ENCODE assay signal across 12 cellular contexts in the genomic region with DNA sequence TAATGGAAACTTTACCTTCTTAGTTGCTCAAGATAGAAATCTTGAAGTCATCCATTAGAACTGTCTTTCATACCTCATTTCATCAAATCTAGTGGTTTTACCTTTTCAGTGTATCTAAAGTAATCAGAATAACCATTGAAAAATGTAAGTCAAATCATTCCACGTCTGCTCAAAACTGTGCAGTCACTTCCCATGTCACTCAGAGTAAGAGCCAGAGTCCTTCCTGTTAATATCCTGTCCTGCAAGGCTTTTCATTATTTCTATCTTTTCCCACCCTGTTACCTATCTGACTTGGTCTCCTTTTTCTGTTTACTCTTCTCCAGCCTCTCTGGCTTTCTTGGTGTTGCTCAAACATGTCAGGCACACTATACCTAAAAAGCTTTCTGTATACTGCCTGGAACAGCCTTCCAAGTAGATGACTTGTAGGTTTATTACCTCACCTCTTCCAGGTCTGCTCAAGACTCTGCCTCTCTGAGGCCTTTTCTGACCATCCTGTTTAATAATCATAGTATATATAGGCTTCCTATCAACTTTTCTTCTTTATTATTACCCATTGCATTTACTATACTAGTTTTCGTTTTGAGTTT. TPM values are rescaled to one million over a fixed set of nuclear protein-coding genes. Genes with fewer than 3 reads are reported as not detected.
DNase-seq lines count a peak whose midpoint lies in the region; ATAC-seq and TF ChIP-seq lines count a peak whose summit lies in the region.
"Had no signal": no experiment of that assay in that cellular context is flagged by ENCODE, and none has a peak within 500 bp of the region (broad histone marks: within the 10 kb centered on the region; RNA-seq: fewer than 3 reads in every experiment).

No MANE protein-coding gene starts in this region.

- no peaks in the 10 kb centered on the region for H3F3A ChIP-seq in GM23338 (replicated peaks; ENCODE audit: low read depth)
- peaks cover 22% of the 10 kb centered on the region for H3F3A ChIP-seq in neural progenitor cell (ENCODE audit: low read depth)

- POLR2A ChIA-PET in OCI-LY7 (lab: Charles Lee): interaction anchor here (0.6 kb wide), 1 partner anchor 162 kb away, joined by 3 read pairs; no protein-coding TSS in a partner anchor

- peaks cover 20% of the 10 kb centered on the region for H3K4me1 Mint-ChIP-seq in GM23338
- peaks cover 36% of the 10 kb centered on the region for H3K4me1 Mint-ChIP-seq in chondrocyte (ENCODE audit: low read depth)
- H3K4me1 Mint-ChIP-seq in neural progenitor cell: peaks cover 24% of the 10 kb centered on the region

- H3K27ac ChIP-seq in GM23338 (ENCODE audit: low read depth): no peak overlapping the region
- peak overlapping the region; percentile 3 for H3K27ac ChIP-seq in OCI-LY7 (ENCODE audit: low read depth, low read length, poor library complexity, severe bottlenecking)
- H3K27ac ChIP-seq in neural progenitor cell: no peak overlapping the region
- H3K27ac ChIP-seq in esophagus squamous epithelium: no peak overlapping the region
- H3K27ac ChIP-seq: SJSA1, thoracic aorta had no signal

- DNase-seq in GM23338 (ENCODE audit: low spot score) (no peak), OCI-LY7 (ENCODE audit: low spot score) (no peak), chondrocyte (ENCODE audit: low spot score) (no peak), neural progenitor cell (ENCODE audit: low spot score) (no peak), esophagus squamous epithelium (lab: John Stamatoyannopoulos, UW) (no peak), mucosa of descending colon (no peak), GDM1 (lab: John Stamatoyannopoulos, UW) (no peak)
- DNase-seq: activated CD4-positive, CD25-positive, alpha-beta regulatory T cell treated with anti-CD3 and anti-CD28 coated beads, Interleukin-2, amount 50 U/mL, for 72 hours; activated gamma-delta T cell treated with Interleukin-2 at 50 U/mL for 16 hours; NCI-H82 had no signal

- 52 to 54% methylated on average over 2 of the region's 2 CpGs for WGBS in esophagus squamous epithelium, 2 donors

- peaks cover 39% of the 10 kb centered on the region; the same call in 1 of the 2 replicates for H3K9me3 ChIP-seq in OCI-LY7 (ENCODE audit: low read length)
- peaks cover 8% of the 10 kb centered on the region for H3K9me3 ChIP-seq in neural progenitor cell (ENCODE audit: low read depth)
- H3K9me3 ChIP-seq in esophagus squamous epithelium: peaks cover 0 to 4% (median 0%) of the 10 kb centered on the region in 3 donors
- H3K9me3 ChIP-seq in mucosa of descending colon: peaks cover 6% of the 10 kb centered on the region
- H3K9me3 ChIP-seq: thoracic aorta had no signal

- H3K27ac Mint-ChIP-seq in GM23338 (no peak overlapping the region), chondrocyte (ENCODE audit: unreplicated experiment) (peak overlapping the region; percentile 3), neural progenitor cell (no peak overlapping the region)

- CTCF ChIA-PET in OCI-LY7 (lab: Charles Lee; ENCODE audit: unreplicated experiment): no interaction called here

- H3K36me3 Mint-ChIP-seq in GM23338 (ENCODE audit: low read depth) (peaks cover 64% of the 10 kb centered on the region), chondrocyte (ENCODE audit: low read depth) (peaks cover 10% of the 10 kb centered on the region), neural progenitor cell (peaks cover 52% of the 10 kb centered on the region)

- intact Hi-C loops in OCI-LY7 (cut with micrococcal nuclease; ENCODE audit: unreplicated experiment): no loop called here
- intact Hi-C loops in esophagus squamous epithelium (cut with DNase I): no loop called here
- intact Hi-C loops in mucosa of descending colon (cut with DNase I, micrococcal nuclease): no loop called here

- H4K20me1 ChIP-seq in GM23338 (replicated peaks; ENCODE audit: insufficient read depth) (peaks cover 27% of the 10 kb centered on the region), OCI-LY7 (ENCODE audit: insufficient read depth, low read length) (peaks cover 22% of the 10 kb centered on the region; the same call in 1 of the 2 replicates), neural progenitor cell (ENCODE audit: low read depth) (peaks cover 24% of the 10 kb centered on the region)

- no peak for TF ChIP-seq CTCF in GM23338 (conservative IDR thresholded peaks at IDR 0.05; ENCODE audit: low read depth in 2 of 2)
- no peak for TF ChIP-seq CTCF in OCI-LY7 (conservative IDR thresholded peaks at IDR 0.05; ENCODE audit: low read length)
- no peak for TF ChIP-seq CTCF in chondrocyte (IDR thresholded peaks at IDR 0.05)
- TF ChIP-seq CTCF in neural progenitor cell (IDR thresholded peaks at IDR 0.05): no peak
- TF ChIP-seq CTCF in esophagus squamous epithelium (IDR thresholded peaks at IDR 0.05): no peak
- no peak for TF ChIP-seq CTCF in mucosa of descending colon (IDR thresholded peaks at IDR 0.05)

- peak overlapping the region; percentile 56; the same call in 1 of the 2 replicates for H3K4me2 ChIP-seq in GM23338
- H3K4me2 ChIP-seq in OCI-LY7 (ENCODE audit: low read length): peak overlapping the region; percentile 68
- peak overlapping the region; percentile 68 for H3K4me2 ChIP-seq in neural progenitor cell

- H3K27me3 Mint-ChIP-seq in GM23338 (ENCODE audit: insufficient read depth, low read depth, poor library complexity) (peaks cover 12% of the 10 kb centered on the region), chondrocyte (ENCODE audit: low read depth) (no peaks in the 10 kb centered on the region), neural progenitor cell (ENCODE audit: insufficient read depth, low read depth) (peaks cover 4% of the 10 kb centered on the region)

- H3K36me3 ChIP-seq in GM23338 (ENCODE audit: insufficient read depth) (peaks cover 39% of the 10 kb centered on the region), OCI-LY7 (ENCODE audit: insufficient read depth, low read length) (peaks cover 60% of the 10 kb centered on the region), neural progenitor cell (peaks cover 49% of the 10 kb centered on the region), esophagus squamous epithelium (peaks cover 0 to 37% (median 9%) of the 10 kb centered on the region in 3 donors), mucosa of descending colon (ENCODE audit: low read depth) (no peaks in the 10 kb centered on the region)

- H3K9me3 Mint-ChIP-seq in GM23338 (peaks cover 31% of the 10 kb centered on the region), chondrocyte (ENCODE audit: low read depth) (no peaks in the 10 kb centered on the region), neural progenitor cell (peaks cover 38% of the 10 kb centered on the region)

- H3K9me2 ChIP-seq in GM23338 (ENCODE audit: insufficient read depth): no peaks in the 10 kb centered on the region
- no peaks in the 10 kb centered on the region for H3K9me2 ChIP-seq in OCI-LY7 (ENCODE audit: insufficient read depth, low read length)

- no TSS peak for BruUV-seq in OCI-LY7 (replicated peaks; lab: Mats Ljungman, UMichigan)

- no peak overlapping the region for H2AFZ ChIP-seq in GM23338
- H2AFZ ChIP-seq in OCI-LY7 (ENCODE audit: low read length): no peak overlapping the region
- no peak overlapping the region for H2AFZ ChIP-seq in neural progenitor cell (replicated peaks)

- H3K27me3 ChIP-seq in GM23338 (ENCODE audit: insufficient read depth) (no peaks in the 10 kb centered on the region), neural progenitor cell (no peaks in the 10 kb centered on the region), esophagus squamous epithelium (no peaks in the 10 kb centered on the region)
- H3K27me3 ChIP-seq: SJSA1 had no signal

- H3K4me3 ChIP-seq in GM23338 (peak overlapping the region; percentile 12; the same call in 1 of the 2 replicates), OCI-LY7 (ENCODE audit: low read depth, low read length, poor library complexity, severe bottlenecking) (peak overlapping the region; percentile 62), neural progenitor cell (peak overlapping the region; percentile 23), esophagus squamous epithelium (no peak overlapping the region), mucosa of descending colon (no peak overlapping the region)
- H3K4me3 ChIP-seq: SJSA1, thoracic aorta had no signal

- H3K4me3 Mint-ChIP-seq in GM23338: peak overlapping the region; percentile 57
- no peak overlapping the region for H3K4me3 Mint-ChIP-seq in chondrocyte (ENCODE audit: unreplicated experiment)
- H3K4me3 Mint-ChIP-seq in neural progenitor cell: peak overlapping the region; percentile 24

- H3K4me1 ChIP-seq in GM23338 (ENCODE audit: insufficient read depth) (peaks cover 21% of the 10 kb centered on the region), OCI-LY7 (ENCODE audit: insufficient read depth, low read length, poor library complexity, severe bottlenecking) (peaks cover 19% of the 10 kb centered on the region), neural progenitor cell (peaks cover 21% of the 10 kb centered on the region), esophagus squamous epithelium (peaks cover 14 to 42% (median 16%) of the 10 kb centered on the region in 3 donors), mucosa of descending colon (ENCODE audit: low read depth) (peaks cover 7% of the 10 kb centered on the region)

- no peak for ATAC-seq in GM23338
- no peak for ATAC-seq in mucosa of descending colon

- H3K79me2 ChIP-seq in GM23338 (replicated peaks; ENCODE audit: insufficient read depth) (peaks cover 79% of the 10 kb centered on the region), OCI-LY7 (ENCODE audit: insufficient read depth, low read depth, low read length) (peaks cover 92% of the 10 kb centered on the region), neural progenitor cell (ENCODE audit: low read depth) (peaks cover 83% of the 10 kb centered on the region)

- TF ChIP-seq POLR2A in esophagus squamous epithelium (IDR thresholded peaks at IDR 0.05): no peak

- H3K9ac ChIP-seq in neural progenitor cell: no peak overlapping the region

RNA-seq across cellular contexts. Expression of a gene that starts 3.4 kb away (rescaled TPM):
- 36.6 and 39.2 TPM in 2 replicates for total RNA-seq in GM23338 (2014; rRNA removed; shearing (Covaris generic))
- 31.2 and 33.4 TPM in 2 replicates for polyA plus RNA-seq in GM23338 (2016; fragmentation: Nextera tagmentation; extraction: Ambion mirVana)
- total RNA-seq in OCI-LY7 (2014; rRNA removed; shearing (Covaris generic)): 10.7 and 14.0 TPM in 2 replicates
- total RNA-seq in OCI-LY7 (2022): 17.5 and 18.9 TPM in 2 replicates
- 8.9 to 10.1 TPM (median 9.8 TPM) in 3 replicates for total RNA-seq in chondrocyte
- 33.0 and 43.8 TPM in 2 replicates for total RNA-seq in neural progenitor cell (ENCODE audit: low replicate concordance)
- 10 to 100 TPM in 2 of 4 donors, 1 to 10 TPM in 2; 6.1 to 10.7 (median 9.6) TPM for total RNA-seq in esophagus squamous epithelium
- total RNA-seq in mucosa of descending colon: 10 to 100 TPM; 10.3 to 13.8 (median 13.5) TPM

RNA-seq across cellular contexts. Expression of a gene that starts 40.8 kb away (rescaled TPM):
- total RNA-seq in GM23338 (2014; rRNA removed; shearing (Covaris generic)): 18.4 and 19.6 TPM in 2 replicates
- 10.6 and 12.4 TPM in 2 replicates for polyA plus RNA-seq in GM23338 (2016; fragmentation: Nextera tagmentation; extraction: Ambion mirVana)
- total RNA-seq in OCI-LY7 (2014; rRNA removed; shearing (Covaris generic)): 5.1 and 7.1 TPM in 2 replicates
- total RNA-seq in OCI-LY7 (2022): 7.7 and 8.9 TPM in 2 replicates
- total RNA-seq in chondrocyte: 5.1 to 6.8 TPM (median 6.0 TPM) in 3 replicates
- 17.1 and 25.0 TPM in 2 replicates for total RNA-seq in neural progenitor cell (ENCODE audit: low replicate concordance)
- 1 to 10 TPM; 3.0 to 8.8 (median 5.8) TPM for total RNA-seq in esophagus squamous epithelium
- total RNA-seq in mucosa of descending colon: 10 to 100 TPM in 1 of 3 donors, 1 to 10 TPM in 2; 6.6 to 10.9 (median 7.2) TPM

RNA-seq across cellular contexts. Expression of a gene that starts 40.9 kb away (rescaled TPM):
- total RNA-seq in GM23338 (2014; rRNA removed; shearing (Covaris generic)): 36.0 and 59.0 TPM in 2 replicates
- 34.0 and 41.9 TPM in 2 replicates for polyA plus RNA-seq in GM23338 (2016; fragmentation: Nextera tagmentation; extraction: Ambion mirVana)
- 13.7 and 25.3 TPM in 2 replicates for total RNA-seq in OCI-LY7 (2014; rRNA removed; shearing (Covaris generic))
- 23.3 and 29.8 TPM in 2 replicates for total RNA-seq in OCI-LY7 (2022)
- total RNA-seq in chondrocyte: 9.4 to 15.1 TPM (median 14.6 TPM) in 3 replicates
- 14.0 and 27.9 TPM in 2 replicates for total RNA-seq in neural progenitor cell (ENCODE audit: low replicate concordance)
- total RNA-seq in esophagus squamous epithelium: 10 to 100 TPM; 10.4 to 27.4 (median 22.0) TPM
- 10 to 100 TPM; 18.1 to 26.6 (median 22.9) TPM for total RNA-seq in mucosa of descending colon

Comparison
In these comparisons a context has a peak if more than half of its experiments do, and no peak if none do; other contexts are left out.
1. H3K4me3 ChIP-seq: peak in GM23338 (single experiment), OCI-LY7 (single experiment) and neural progenitor cell (single experiment); none in esophagus squamous epithelium (0 of 4) and mucosa of descending colon (single experiment).
2. Peak in every context shown above with its lines, with median percentiles within 50 percentile points of each other: H3K4me2 ChIP-seq.